ENCODE assay signal across 22 cellular contexts in the genomic region with DNA sequence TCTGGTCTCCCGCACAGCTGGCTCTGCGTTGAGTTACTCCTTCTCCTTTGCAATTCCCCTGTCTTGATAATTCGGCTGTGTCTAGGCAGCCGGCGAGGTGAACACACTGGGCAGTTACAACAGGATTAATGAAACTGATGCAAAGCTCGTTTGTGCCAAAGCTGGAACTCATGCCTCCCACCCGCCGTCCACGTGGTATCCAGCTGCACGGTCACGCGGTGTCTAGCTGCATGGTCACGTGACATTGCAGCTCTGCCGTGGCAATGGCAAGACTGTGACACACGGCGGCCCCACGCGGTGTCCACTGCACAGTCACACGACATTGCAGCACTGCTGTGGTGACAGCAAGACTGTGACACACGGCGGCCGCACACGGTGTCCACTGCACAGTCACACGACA. TPM values are rescaled to one million over a fixed set of nuclear protein-coding genes. Genes with fewer than 3 reads are reported as not detected.
A peak's percentile ranks its signal among the peaks of the same experiment; 100 is the strongest.
DNase-seq lines count a peak whose midpoint lies in the region; ATAC-seq, FAIRE-seq and TF ChIP-seq lines count a peak whose summit lies in the region.
"Had no signal": no experiment of that assay in that cellular context is flagged by ENCODE, and none has a peak within 500 bp of the region (broad histone marks: within the 10 kb centered on the region; RNA-seq: fewer than 3 reads in every experiment).

No MANE protein-coding gene starts in this region.

- H4K20me1 ChIP-seq in HepG2 (ENCODE audit: insufficient read depth, low read length) (no peaks in the 10 kb centered on the region), K562 (replicated peaks; ENCODE audit: control insufficient read depth, insufficient read depth, low read length) (no peaks in the 10 kb centered on the region)
- H4K20me1 ChIP-seq: BLaER1 had no signal

- in situ Hi-C loops in HepG2 (cut with HindIII; ENCODE audit: extremely low pct_ligation_motif_present, low pct_unique_long_range_greater_than_20kb) (no loop called here), K562 (cut with MboI) (no loop called here)

- no peak overlapping the region for H3K4ac ChIP-seq in neuronal stem cell (ENCODE audit: low read length)

- CTCF ChIA-PET in HepG2 (lab: Yijun Ruan, JAX; ENCODE audit: low intra/inter-chr PET ratio, low total read pairs): no interaction called here
- CTCF ChIA-PET in K562 (lab: Yijun Ruan, JAX; ENCODE audit: low intra/inter-chr PET ratio): no interaction called here

- no peak overlapping the region for H3K4me2 ChIP-seq in HepG2 (ENCODE audit: low read depth, low read length)
- H3K4me2 ChIP-seq in K562 (ENCODE audit: insufficient read depth, low read length): no peak overlapping the region
- H3K4me2 ChIP-seq in neuronal stem cell (ENCODE audit: insufficient read depth, low read length, poor library complexity, severe bottlenecking): no peak overlapping the region
- H3K4me2 ChIP-seq: BLaER1 had no signal

- POLR2A ChIA-PET in HepG2 (lab: Yijun Ruan, JAX) (no interaction called here), K562 (lab: Yijun Ruan, JAX) (no interaction called here)

- TF ChIP-seq RAD21 in HepG2 (CRISPR knock-in tag; IDR thresholded peaks at IDR 0.05) (no peak), K562 (CRISPR knock-in tag; conservative IDR thresholded peaks at IDR 0.05 in 1 of 2, IDR thresholded peaks at IDR 0.05 in 1 of 2) (no peak)

- no peaks in the 10 kb centered on the region for H3K9me1 ChIP-seq in K562 (ENCODE audit: control insufficient read depth, insufficient read depth, low read length)

- H2AK5ac ChIP-seq in neuronal stem cell (ENCODE audit: low read depth, low read length): no peak overlapping the region

- TF ChIP-seq EP300 in HepG2 (IDR thresholded peaks at IDR 0.05; ENCODE audit: low read depth in 2 of 2, low read length in 2 of 2) (no peak), HepG2 (CRISPR knock-in tag; IDR thresholded peaks at IDR 0.05; ENCODE audit: borderline replicate concordance) (no peak), K562 (IDR thresholded peaks at IDR 0.05; ENCODE audit: low read length) (no peak)

- H3K4me3 ChIP-seq in HepG2 (replicated peaks in 1 of 3; ENCODE audit: insufficient read depth in 1 of 3, low read depth in 2 of 3, low read length in 3 of 3) (no peak overlapping the region), right lobe of liver (no peak overlapping the region), K562 (no peak overlapping the region), neuronal stem cell (ENCODE audit: low read length in 2 of 2) (no peak overlapping the region)
- H3K4me3 ChIP-seq: BLaER1, GM12878, HAP-1 had no signal

- no peak overlapping the region for H2BK15ac ChIP-seq in neuronal stem cell (ENCODE audit: low read length)

- H3K27ac ChIP-seq in HepG2 (ENCODE audit: extremely low read length, insufficient read depth, low read length): no peak overlapping the region
- H3K27ac ChIP-seq in right lobe of liver: no peak overlapping the region
- H3K27ac ChIP-seq in K562 (ENCODE audit: extremely low read depth, low read depth, low read length): no peak overlapping the region
- H3K27ac ChIP-seq in neuronal stem cell (replicated peaks; ENCODE audit: low read length): no peak overlapping the region
- H3K27ac ChIP-seq: BLaER1, C4-2B had no signal

- intact Hi-C loops in HepG2 (cut with micrococcal nuclease; ENCODE audit: unreplicated experiment): no loop called here
- intact Hi-C loops in right lobe of liver (cut with DNase I): no loop called here
- intact Hi-C loops in K562 (cut with micrococcal nuclease): no loop called here

- no peak overlapping the region for H4K91ac ChIP-seq in neuronal stem cell (ENCODE audit: low read depth, low read length, poor library complexity)

- H3K9ac ChIP-seq in HepG2 (ENCODE audit: insufficient read depth, low read depth, low read length) (no peak overlapping the region), K562 (ENCODE audit: insufficient read depth in 1 of 2, low read depth in 2 of 2, low read length in 2 of 2) (no peak overlapping the region), neuronal stem cell (ENCODE audit: low read depth, low read length, poor library complexity) (no peak overlapping the region)
- H3K9ac ChIP-seq: BLaER1 had no signal

- H2AFZ ChIP-seq in HepG2 (ENCODE audit: low read length) (no peak overlapping the region), K562 (ENCODE audit: low read depth, low read length) (no peak overlapping the region), neuronal stem cell (ENCODE audit: low read length) (no peak overlapping the region)

- no peak overlapping the region for H4K8ac ChIP-seq in neuronal stem cell (ENCODE audit: low read depth, low read length)

- DNase-seq in HepG2 (ENCODE audit: low spot score): no peak
- DNase-seq in right lobe of liver: no peak
- DNase-seq in K562 (ENCODE audit: extremely low read depth in 1 of 4, low spot score in 3 of 4): no peak
- no peak for DNase-seq in neuronal stem cell (ENCODE audit: low spot score)
- DNase-seq in amniotic stem cell (lab: John Stamatoyannopoulos, UW): no peak
- DNase-seq in iPS-NIHi11 (ENCODE audit: low spot score): no peak
- DNase-seq: CD4-positive, CD25-positive, alpha-beta regulatory T cell; CD8-positive, alpha-beta T cell; DMS 273 treated with DMSO at 0.1 percent for 48 hours; DMS79; EL; GDM1; GOT3; HFFc6 had no signal

- H3K14ac ChIP-seq in neuronal stem cell (ENCODE audit: low read length): no peak overlapping the region

- TF ChIP-seq POLR2A in HepG2 (IDR thresholded peaks at IDR 0.05; ENCODE audit: insufficient read depth in 1 of 2, low read depth in 2 of 2, low read length in 2 of 2): no peak
- TF ChIP-seq POLR2A in right lobe of liver (IDR thresholded peaks at IDR 0.05): no peak
- no peak for TF ChIP-seq POLR2A in K562 (conservative IDR thresholded peaks at IDR 0.05)

- H3K9me3 ChIP-seq in HepG2 (ENCODE audit: low read length) (no peaks in the 10 kb centered on the region), right lobe of liver (no peaks in the 10 kb centered on the region), K562 (replicated peaks; ENCODE audit: control insufficient read depth, insufficient read depth, low read depth, low read length) (no peaks in the 10 kb centered on the region), neuronal stem cell (replicated peaks in 1 of 2; ENCODE audit: control insufficient read depth in 2 of 2, insufficient read depth in 1 of 2, low read depth in 1 of 2, low read length in 2 of 2) (no peaks in the 10 kb centered on the region)
- H3K9me3 ChIP-seq: BLaER1, HAP-1 had no signal

- FAIRE-seq in HepG2 (lab: Jason Lieb, UNC) (no peak), K562 (lab: Jason Lieb, UNC) (no peak)
- FAIRE-seq: D721Med, GM12878, GM19239, H54 had no signal

- no peak overlapping the region for H2BK12ac ChIP-seq in neuronal stem cell (ENCODE audit: low read length)

- H3K36me3 ChIP-seq in HepG2 (replicated peaks in 1 of 2; ENCODE audit: control insufficient read depth in 1 of 2, insufficient read depth in 2 of 2, low read length in 2 of 2) (no peaks in the 10 kb centered on the region), right lobe of liver (no peaks in the 10 kb centered on the region), K562 (ENCODE audit: control insufficient read depth, insufficient read depth, low read length) (no peaks in the 10 kb centered on the region), neuronal stem cell (replicated peaks in 1 of 2; ENCODE audit: control insufficient read depth in 2 of 2, insufficient read depth in 2 of 2, low read length in 2 of 2) (no peaks in the 10 kb centered on the region)
- H3K36me3 ChIP-seq: BLaER1, HAP-1 had no signal

- no peak for ATAC-seq in HepG2
- no peak for ATAC-seq in right lobe of liver
- ATAC-seq in K562: no peak
- ATAC-seq in GM21528 (IDR thresholded peaks at IDR 0.05; ENCODE audit: low FRiP score, unreplicated experiment): no peak
- ATAC-seq: CD8-positive, alpha-beta T cell; GM12878 had no signal

- H2BK5ac ChIP-seq in neuronal stem cell (ENCODE audit: low read length): no peak overlapping the region

- WGBS in HepG2 (ENCODE audit: low lambda C conversion rate): 56% methylated on average over 8 of the region's 24 CpGs
- WGBS in right lobe of liver (ENCODE audit: insufficient coverage, low coverage, low lambda C conversion rate, missing lambda C conversion rate): 94% methylated on average over 9 of the region's 24 CpGs
- WGBS in K562 (ENCODE audit: insufficient coverage, low coverage, missing lambda C conversion rate): 32% methylated on average over 19 of the region's 24 CpGs
- WGBS in neuronal stem cell (ENCODE audit: extremely low coverage in 2 of 2, insufficient read length in 2 of 2, insufficient replicate concordance in 1 of 2), 2 donors: no CpG with 5 or more reads among the region's 24 CpGs

- H3K27me3 ChIP-seq in HepG2 (ENCODE audit: control insufficient read depth in 1 of 2, insufficient read depth in 2 of 2, low read length in 2 of 2) (no peaks in the 10 kb centered on the region), right lobe of liver (no peaks in the 10 kb centered on the region), K562 (ENCODE audit: control insufficient read depth in 2 of 2, insufficient read depth in 2 of 2, low read length in 2 of 2) (no peaks in the 10 kb centered on the region), neuronal stem cell (ENCODE audit: control insufficient read depth in 3 of 3, insufficient read depth in 3 of 3, low read depth in 1 of 3, low read length in 3 of 3) (no peaks in the 10 kb centered on the region)
- H3K27me3 ChIP-seq: BLaER1 had no signal

- H3K79me2 ChIP-seq in HepG2 (ENCODE audit: insufficient read depth, low read length) (no peaks in the 10 kb centered on the region), K562 (ENCODE audit: control insufficient read depth, insufficient read depth, low read length) (no peaks in the 10 kb centered on the region)

- H3K23ac ChIP-seq in neuronal stem cell (ENCODE audit: low read depth, low read length, poor library complexity): peak overlapping the region; percentile 25

- peaks cover 19% of the 10 kb centered on the region for H3K4me1 ChIP-seq in HepG2 (ENCODE audit: insufficient read depth, low read length)
- no peaks in the 10 kb centered on the region for H3K4me1 ChIP-seq in right lobe of liver
- no peaks in the 10 kb centered on the region; a peak in 1 of 5 replicates for H3K4me1 ChIP-seq in K562 (replicated peaks in 1 of 2; ENCODE audit: control insufficient read depth in 2 of 2, insufficient read depth in 2 of 2, low read length in 2 of 2)
- no peaks in the 10 kb centered on the region for H3K4me1 ChIP-seq in neuronal stem cell (ENCODE audit: control insufficient read depth in 2 of 2, insufficient read depth in 1 of 2, low read depth in 1 of 2, low read length in 2 of 2)
- H3K4me1 ChIP-seq: HAP-1 had no signal

- H3K18ac ChIP-seq in neuronal stem cell (ENCODE audit: low read length): no peak overlapping the region

- TF ChIP-seq CTCF in HepG2 (CRISPR knock-in tag; IDR thresholded peaks at IDR 0.05) (no peak), right lobe of liver (IDR thresholded peaks at IDR 0.05) (no peak), K562 (IDR thresholded peaks at IDR 0.05 in 2 of 3, conservative IDR thresholded peaks at IDR 0.05 in 1 of 3; ENCODE audit: insufficient read depth in 2 of 3, low read depth in 1 of 3, low read length in 3 of 3) (no peak)

- BruUV-seq in HepG2 (replicated peaks; lab: Mats Ljungman, UMichigan): no TSS peak
- no TSS peak for BruUV-seq in K562 (replicated peaks; lab: Mats Ljungman, UMichigan)

- H2BK120ac ChIP-seq in neuronal stem cell (ENCODE audit: low read depth, low read length): no peak overlapping the region

- H3K79me1 ChIP-seq in neuronal stem cell (ENCODE audit: low read depth, low read length): peaks cover 3% of the 10 kb centered on the region

RNA-seq across cellular contexts. Expression of a gene that starts 31.2 kb away (rescaled TPM):
- total RNA-seq in HepG2 (2016; rRNA removed; fragmentation: Illumina TruSeq; extraction: Trizol) (81.5 and 191 TPM in 2 replicates), right lobe of liver (100 to 1,000 TPM in 1 of 6 experiments, 10 to 100 TPM in 5; 63.4 to 108 (median 85.3) TPM), K562 (2014; rRNA removed) (73.5 and 105 TPM in 2 replicates), K562 (2014; rRNA removed; fragmentation: Illumina TruSeq; extraction: Trizol) (18.7 and 24.6 TPM in 2 replicates), K562 (2015; rRNA removed; fragmentation: Illumina TruSeq; extraction: Trizol) (41.8 and 49.7 TPM in 2 replicates), K562 (2021) (72.0 and 75.5 TPM in 2 replicates)
- 13.6 and 13.8 TPM in 2 replicates for total RNA-seq in HepG2 (2016; cell fraction: cytosol; rRNA removed; fragmentation: Illumina TruSeq; extraction: Trizol; ENCODE audit: low read depth)
- total RNA-seq in HepG2 (2016; cell fraction: insoluble cytoplasmic fraction; rRNA removed; fragmentation: Illumina TruSeq; extraction: Trizol): 74.4 and 198 TPM in 2 replicates
- 21.2 and 25.2 TPM in 2 replicates for total RNA-seq in HepG2 (2016; cell fraction: membrane; rRNA removed; fragmentation: Illumina TruSeq; extraction: Trizol)
- 143 and 170 TPM in 2 replicates for total RNA-seq in HepG2 (2016; cell fraction: nucleus; rRNA removed; fragmentation: Illumina TruSeq; extraction: Trizol)
- polyA plus RNA-seq in HepG2 (2011; rRNA removed) (153 and 176 TPM in 2 replicates), K562 (2011; rRNA removed) (43.6 and 45.0 TPM in 2 replicates), K562 (2014; fragmentation: Illumina TruSeq; extraction: Trizol) (33.1 and 55.4 TPM in 2 replicates), K562 (2014; fragmentation: Nextera tagmentation; extraction: Ambion mirVana) (1 to 10 TPM; 1.1 to 6.1 TPM), K562 (2014; rRNA removed) (57.7 and 69.9 TPM in 2 replicates)
- 149 and 180 TPM in 2 replicates for polyA plus RNA-seq in HepG2 (2011; cell fraction: cytosol; rRNA removed)
- polyA plus RNA-seq in HepG2 (2011; cell fraction: nucleus; rRNA removed): 95.3 and 103 TPM in 2 replicates
- polyA plus RNA-seq in HepG2 (2012): 118 TPM in 2 replicates
- 23.9 and 25.8 TPM in 2 replicates for polyA plus RNA-seq in HepG2 (2016; cell fraction: cytosol; fragmentation: Illumina TruSeq; extraction: Trizol; ENCODE audit: low read depth)
- polyA plus RNA-seq in HepG2 (2016; cell fraction: insoluble cytoplasmic fraction; fragmentation: Illumina TruSeq; extraction: Trizol; ENCODE audit: low read depth): 64.4 and 77.4 TPM in 2 replicates
- polyA plus RNA-seq in HepG2 (2016; cell fraction: membrane; fragmentation: Illumina TruSeq; extraction: Trizol; ENCODE audit: low read depth): 25.2 and 31.6 TPM in 2 replicates
- 270 and 284 TPM in 2 replicates for polyA plus RNA-seq in HepG2 (2016; cell fraction: nucleus; fragmentation: Illumina TruSeq; extraction: Trizol; ENCODE audit: insufficient read depth, low read depth)
- polyA minus RNA-seq in HepG2 (2011; rRNA and poly(A)+ RNA removed; ENCODE audit: low replicate concordance): 32.2 and 52.3 TPM in 2 replicates
- 53.1 and 54.6 TPM in 2 replicates for polyA minus RNA-seq in HepG2 (2011; cell fraction: cytosol; rRNA and poly(A)+ RNA removed)
- 24.3 and 25.0 TPM in 2 replicates for polyA minus RNA-seq in HepG2 (2011; cell fraction: nucleus; rRNA and poly(A)+ RNA removed)
- 44.0 and 98.8 TPM in 2 replicates for total RNA-seq in K562 (2011; cell fraction: chromatin; rRNA removed; ENCODE audit: low replicate concordance)
- total RNA-seq in K562 (2011; cell fraction: nucleolus; rRNA removed): 76.2 and 78.7 TPM in 2 replicates
- total RNA-seq in K562 (2011; cell fraction: nucleoplasm; rRNA removed): 43.0 and 46.3 TPM in 2 replicates
- 28.1 and 40.4 TPM in 2 replicates for polyA plus RNA-seq in K562 (2011; cell fraction: cytosol; rRNA removed)
- 33.7 and 47.1 TPM in 2 replicates for polyA plus RNA-seq in K562 (2011; cell fraction: nucleus; rRNA removed)
- 70.2 and 113 TPM in 2 replicates for polyA plus RNA-seq in K562 (2012)
- 23.0 and 26.5 TPM in 2 replicates for polyA minus RNA-seq in K562 (2011; rRNA and poly(A)+ RNA removed)
- 19.7 and 31.3 TPM in 2 replicates for polyA minus RNA-seq in K562 (2011; cell fraction: cytosol; rRNA and poly(A)+ RNA removed)
- polyA minus RNA-seq in K562 (2011; cell fraction: nucleus; rRNA and poly(A)+ RNA removed): 17.9 and 19.5 TPM in 2 replicates
- polyA plus RNA-seq in neuronal stem cell (2013, experiment 1 of 2): 56.9 TPM
- 58.7 TPM for polyA plus RNA-seq in neuronal stem cell (2013, experiment 2 of 2)
